ENCODE assay signal across 29 cellular contexts in genomic region chr2:179588486-179589145, GRCh38.
A peak's percentile ranks its signal among the peaks of the same experiment; 100 is the strongest.
DNase-seq lines count a peak whose midpoint lies in the region; ATAC-seq and TF ChIP-seq lines count a peak whose summit lies in the region.
"Had no signal": no experiment of that assay in that cellular context is flagged by ENCODE, and none has a peak within 500 bp of the region (broad histone marks: within the 10 kb centered on the region; RNA-seq: fewer than 3 reads in every experiment).

No MANE protein-coding gene starts in this region.

- POLR2A ChIA-PET in IMR-90 (lab: Charles Lee; ENCODE audit: unreplicated experiment) = no interaction called here

- H2BK20ac ChIP-seq in IMR-90 (ENCODE audit: low read depth, low read length) = peak overlapping the region; percentile 67; the same call in 1 of the 2 replicates

- no peak overlapping the region for H3K56ac ChIP-seq in IMR-90 (ENCODE audit: extremely low read depth, insufficient read depth, low read length)

- H3K4me2 ChIP-seq in IMR-90 (ENCODE audit: low read depth, low read length) (no peak overlapping the region), MM.1S (ENCODE audit: low read depth, low read length) (peak overlapping the region; percentile 40; the same call in 1 of the 2 replicates)
- H3K4me2 ChIP-seq: GM23338 had no signal

- no peak for TF ChIP-seq POLR2A in IMR-90 (IDR thresholded peaks at IDR 0.05; ENCODE audit: low read depth, low read length)

- TF ChIP-seq RAD21 in IMR-90 (IDR thresholded peaks at IDR 0.05; ENCODE audit: low read length) = no peak

- in situ Hi-C loops in IMR-90 (cut with MboI; ENCODE audit: low sequenced_read_pairs) = no loop called here

- dilution Hi-C loops in IMR-90 (cut with HindIII; ENCODE audit: low sequenced_read_pairs, unreplicated experiment) = no loop called here

- H3K9me3 Mint-ChIP-seq in endodermal cell (no peaks in the 10 kb centered on the region), type B pancreatic cell (no peaks in the 10 kb centered on the region)
- H3K9me3 Mint-ChIP-seq: CD14-positive monocyte; CD8-positive, alpha-beta memory T cell; GM23338 had no signal

- H3K9me3 ChIP-seq in IMR-90 (ENCODE audit: control insufficient read depth, insufficient read depth, low read length) (no peaks in the 10 kb centered on the region), MM.1S (replicated peaks; ENCODE audit: insufficient read depth, low read length) (no peaks in the 10 kb centered on the region), endodermal cell (ENCODE audit: control insufficient read depth, low read length) (no peaks in the 10 kb centered on the region)
- H3K9me3 ChIP-seq: BE2C, SJCRH30 had no signal

- no peaks in the 10 kb centered on the region for H3K79me2 ChIP-seq in MM.1S (ENCODE audit: low read length)

- H4K20me1 ChIP-seq in IMR-90 (ENCODE audit: insufficient read depth, low read length) = no peaks in the 10 kb centered on the region
- H4K20me1 ChIP-seq in MM.1S (ENCODE audit: insufficient read depth, low read length) = no peaks in the 10 kb centered on the region

- H3K27me3 ChIP-seq in IMR-90 (ENCODE audit: control insufficient read depth, insufficient read depth, low read length) (no peaks in the 10 kb centered on the region), MM.1S (replicated peaks; ENCODE audit: insufficient read depth, low read length) (no peaks in the 10 kb centered on the region), endodermal cell (ENCODE audit: control insufficient read depth, insufficient read depth, low read length, poor library complexity, severe bottlenecking) (no peaks in the 10 kb centered on the region)
- H3K27me3 ChIP-seq: BE2C, SJCRH30 had no signal

- no peak overlapping the region for H3K23ac ChIP-seq in IMR-90 (ENCODE audit: low read depth, low read length)

- TF ChIP-seq CTCF in IMR-90 (conservative IDR thresholded peaks at IDR 0.05; ENCODE audit: low read depth, low read length) = no peak
- no peak for TF ChIP-seq CTCF in MM.1S (IDR thresholded peaks at IDR 0.05; ENCODE audit: low read length)
- TF ChIP-seq CTCF in endodermal cell (conservative IDR thresholded peaks at IDR 0.05) = no peak
- TF ChIP-seq CTCF in type B pancreatic cell (conservative IDR thresholded peaks at IDR 0.05) = no peak

- no peak overlapping the region; a peak in 1 of 4 replicates for H4K8ac ChIP-seq in IMR-90 (ENCODE audit: low read depth in 2 of 2, low read length in 2 of 2)

- intact Hi-C loops in IMR-90 (cut with micrococcal nuclease) = no loop called here

- H3F3A ChIP-seq in MM.1S (ENCODE audit: insufficient read depth, low read length) = peaks cover 8% of the 10 kb centered on the region; the same call in 1 of the 2 replicates

- H2BK5ac ChIP-seq in IMR-90 (ENCODE audit: low read depth, low read length, poor library complexity, severe bottlenecking) = no peak overlapping the region

- H3K27ac ChIP-seq in IMR-90 (ENCODE audit: insufficient read depth, low read length) (no peak overlapping the region), MM.1S (ENCODE audit: low read length) (peak overlapping the region; percentile 36; the same call in 1 of the 2 replicates), endodermal cell (ENCODE audit: low read depth, low read length) (peak overlapping the region; percentile 65)
- H3K27ac ChIP-seq: HL-60, SJCRH30 had no signal

- H3K14ac ChIP-seq in IMR-90 (replicated peaks; ENCODE audit: low read depth, low read length) = no peak overlapping the region

- H3K9me2 ChIP-seq in MM.1S (replicated peaks; ENCODE audit: insufficient read depth, low read length) = no peaks in the 10 kb centered on the region

- WGBS in IMR-90 (ENCODE audit: extremely low coverage in 2 of 2, insufficient read length in 1 of 2), 2 experiments = no CpG with 5 or more reads among the region's 3 CpGs
- WGBS in endodermal cell (ENCODE audit: insufficient coverage in 1 of 2, insufficient read length in 1 of 2), 2 experiments = 44 to 65% methylated on average over 2 to 3 of the region's 3 CpGs

- H3K4me3 ChIP-seq in IMR-90 (ENCODE audit: insufficient read depth, low read depth, low read length) (no peak overlapping the region), MM.1S (ENCODE audit: low read length) (no peak overlapping the region), endodermal cell (ENCODE audit: low read length) (no peak overlapping the region)
- H3K4me3 ChIP-seq: GM12878, GM23338, SJCRH30 had no signal

- H2AFZ ChIP-seq in IMR-90 (replicated peaks; ENCODE audit: low read length, poor library complexity) (no peak overlapping the region), MM.1S (ENCODE audit: low read length) (0 out of 2 replicates have a peak overlapping the region, but pooled peaks have one; percentile 16)
- H2AFZ ChIP-seq: GM23338 had no signal

- 0 out of 3 replicates have a peak overlapping the region, but pooled peaks have one; percentile 3 for H2BK15ac ChIP-seq in IMR-90 (ENCODE audit: low read depth, low read length)

- H3K18ac ChIP-seq in IMR-90 (ENCODE audit: low read depth, low read length) = no peak overlapping the region

- no peaks in the 10 kb centered on the region for H3K36me3 ChIP-seq in IMR-90 (ENCODE audit: control insufficient read depth, insufficient read depth, low read length)
- H3K36me3 ChIP-seq in MM.1S (replicated peaks; ENCODE audit: insufficient read depth, low read length) = no peaks in the 10 kb centered on the region
- H3K36me3 ChIP-seq in endodermal cell (ENCODE audit: control insufficient read depth, insufficient read depth, low read length) = no peaks in the 10 kb centered on the region
- H3K36me3 ChIP-seq: BE2C, SJCRH30 had no signal

- no peak overlapping the region for H2AK5ac ChIP-seq in IMR-90 (ENCODE audit: low read depth, low read length)

- peak overlapping the region; percentile 30; the same call in 1 of the 2 replicates for H3K4ac ChIP-seq in IMR-90 (ENCODE audit: low read depth, low read length)

- H2BK120ac ChIP-seq in IMR-90 (ENCODE audit: low read depth, low read length) = no peak overlapping the region

- H2AK9ac ChIP-seq in IMR-90 (replicated peaks; ENCODE audit: low read depth, low read length, poor library complexity) = peak overlapping the region; percentile 35

- H3K4me3 Mint-ChIP-seq in endodermal cell (no peak overlapping the region), type B pancreatic cell (peak overlapping the region; percentile 12)
- H3K4me3 Mint-ChIP-seq: CD14-positive monocyte; CD8-positive, alpha-beta memory T cell; GM23338 had no signal

- peaks cover 6% of the 10 kb centered on the region for H3K4me1 ChIP-seq in IMR-90 (ENCODE audit: control insufficient read depth, insufficient read depth, low read length)
- H3K4me1 ChIP-seq in MM.1S (ENCODE audit: low read length) = peaks cover 29% of the 10 kb centered on the region
- H3K4me1 ChIP-seq in endodermal cell (ENCODE audit: control insufficient read depth, insufficient read depth, low read length) = peaks cover 8% of the 10 kb centered on the region
- H3K4me1 ChIP-seq: BE2C had no signal

- CTCF ChIA-PET in IMR-90 (lab: Yijun Ruan, JAX) = interaction anchor here (0.7 kb wide), 1 partner anchor 12 kb away, joined by 3 read pairs; no protein-coding TSS in a partner anchor

- peaks cover 2% of the 10 kb centered on the region; the same call in 1 of the 2 replicates for H3K9me1 ChIP-seq in IMR-90 (ENCODE audit: insufficient read depth, low read length)

- H3K36me3 Mint-ChIP-seq in endodermal cell (ENCODE audit: low read depth) (no peaks in the 10 kb centered on the region), type B pancreatic cell (no peaks in the 10 kb centered on the region)
- H3K36me3 Mint-ChIP-seq: CD14-positive monocyte; CD8-positive, alpha-beta memory T cell had no signal

- no peak overlapping the region for H3K27ac Mint-ChIP-seq in endodermal cell
- H3K27ac Mint-ChIP-seq in type B pancreatic cell = peak overlapping the region; percentile 34
- H3K27ac Mint-ChIP-seq: CD14-positive monocyte, GM23338 had no signal

- no peak overlapping the region for H4K5ac ChIP-seq in IMR-90 (ENCODE audit: low read depth, low read length)

- no peak for ATAC-seq in IMR-90 (ENCODE audit: low read depth)
- ATAC-seq: GM12878, GM23338, PC-3, Right ventricle myocardium inferior had no signal

- H4K91ac ChIP-seq in IMR-90 (ENCODE audit: insufficient read depth, low read depth, low read length) = no peak overlapping the region; the same call in 1 of the 2 replicates

- H3K27me3 Mint-ChIP-seq in endodermal cell (ENCODE audit: insufficient read depth) = no peaks in the 10 kb centered on the region
- H3K27me3 Mint-ChIP-seq in type B pancreatic cell = no peaks in the 10 kb centered on the region

- peaks cover 33% of the 10 kb centered on the region for H3K4me1 Mint-ChIP-seq in endodermal cell
- H3K4me1 Mint-ChIP-seq in type B pancreatic cell (ENCODE audit: unreplicated experiment) = peaks cover 16% of the 10 kb centered on the region
- H3K4me1 Mint-ChIP-seq: CD14-positive monocyte; CD8-positive, alpha-beta memory T cell had no signal

- DNase-seq in IMR-90 (no peak), MM.1S (peak; percentile 36), endodermal cell (no peak), type B pancreatic cell (ENCODE audit: extremely low spot score, unreplicated experiment) (no peak), NCI-H1694 (lab: John Stamatoyannopoulos, UW) (no peak), AG08396 (ENCODE audit: low spot score) (no peak), retina (no peak)
- DNase-seq: BE2C; CD8-positive, alpha-beta memory T cell; DMS 273 treated with DMSO at 0.1 percent for 48 hours; DMS79; EL; GDM1; HCEC 1CT; Kasumi-1; NCI-H187; NCI-H2081 treated with DMSO at 0.1 percent for 48 hours; NCI-H2171; NCI-H524; NCI-H774; NK-92 treated with Interleukin-12 subunit alpha and Interleukin-12 subunit beta, amount 100 ng/mL, for 24 hours; PC-3; SJCRH30; T-helper 1 cell had no signal

- H3K79me1 ChIP-seq in IMR-90 (ENCODE audit: low read depth in 1 of 2, low read length in 2 of 2) = no peaks in the 10 kb centered on the region

- BruUV-seq in IMR-90 (replicated peaks; lab: Mats Ljungman, UMichigan) = no TSS peak

- no peak overlapping the region for H3K9ac ChIP-seq in IMR-90 (ENCODE audit: low read depth, low read length)
- H3K9ac ChIP-seq in MM.1S (ENCODE audit: low read length) = no peak overlapping the region
- H3K9ac ChIP-seq in endodermal cell (ENCODE audit: extremely low read depth, low read length, poor library complexity, severe bottlenecking) = no peak overlapping the region

TF ChIP-seq in IMR-90, 13 proteins besides CTCF, POLR2A, EP300 and RAD21:
- TF ChIP-seq, protein P1, sequence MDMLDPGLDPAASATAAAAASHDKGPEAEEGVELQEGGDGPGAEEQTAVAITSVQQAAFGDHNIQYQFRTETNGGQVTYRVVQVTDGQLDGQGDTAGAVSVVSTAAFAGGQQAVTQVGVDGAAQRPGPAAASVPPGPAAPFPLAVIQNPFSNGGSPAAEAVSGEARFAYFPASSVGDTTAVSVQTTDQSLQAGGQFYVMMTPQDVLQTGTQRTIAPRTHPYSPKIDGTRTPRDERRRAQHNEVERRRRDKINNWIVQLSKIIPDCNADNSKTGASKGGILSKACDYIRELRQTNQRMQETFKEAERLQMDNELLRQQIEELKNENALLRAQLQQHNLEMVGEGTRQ (IDR thresholded peaks at IDR 0.05; ENCODE audit: low read depth, low read length) = no peak
- no peak for TF ChIP-seq MXI1 (IDR thresholded peaks at IDR 0.05; ENCODE audit: borderline replicate concordance, low read depth, low read length)
- TF ChIP-seq RFX5 (IDR thresholded peaks at IDR 0.05; ENCODE audit: low read depth, low read length) = no peak
- no peak for TF ChIP-seq CHD1 (IDR thresholded peaks at IDR 0.05; ENCODE audit: low read depth, low read length)
